ENCODE assay signal across 12 cellular contexts in the genomic region with DNA sequence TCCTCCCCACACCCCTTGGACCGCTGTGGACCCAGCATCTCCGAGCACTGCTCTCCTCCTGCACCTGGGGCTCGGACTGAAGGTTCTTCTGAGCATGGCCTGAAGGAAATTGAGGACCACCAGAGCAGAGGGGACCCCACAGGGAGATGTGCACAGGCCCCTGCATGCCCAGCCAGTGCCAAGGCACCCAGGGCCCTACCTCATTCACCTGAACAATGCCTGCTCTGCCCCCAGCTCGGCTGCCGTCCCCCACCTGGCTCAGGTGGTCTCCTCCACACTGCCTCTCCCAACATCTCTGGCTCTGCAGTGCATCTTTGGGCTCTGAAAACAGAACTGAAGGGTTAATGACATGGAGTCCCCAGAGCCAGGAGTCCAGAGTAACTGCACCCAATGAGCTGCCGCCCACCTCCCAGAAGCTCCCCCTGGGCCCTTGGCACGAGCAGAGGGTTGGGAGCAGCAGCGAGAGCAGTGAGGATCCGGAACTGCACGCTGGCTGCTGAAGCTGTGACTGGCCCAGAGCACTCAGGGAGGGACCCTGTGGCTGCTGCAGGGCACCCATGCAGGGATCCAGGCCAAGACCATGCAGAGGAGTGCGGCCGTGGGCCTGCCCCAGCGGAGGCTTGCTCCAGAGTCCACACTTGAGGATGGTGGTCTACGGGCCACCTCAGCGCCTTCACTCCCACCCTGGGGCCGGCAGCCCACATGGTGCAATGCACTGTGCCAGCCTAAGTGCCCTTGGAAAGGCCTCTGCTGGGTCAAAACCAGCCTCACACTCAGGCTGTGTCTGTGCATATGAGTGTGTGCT.
DNase-seq lines count a peak whose midpoint lies in the region; ATAC-seq and TF ChIP-seq lines count a peak whose summit lies in the region.
"Had no signal": no experiment of that assay in that cellular context is flagged by ENCODE, and none has a peak within 500 bp of the region (broad histone marks: within the 10 kb centered on the region; RNA-seq: fewer than 3 reads in every experiment).

No MANE protein-coding gene starts in this region.

- H3K4me3 ChIP-seq in esophagus muscularis mucosa (no peak overlapping the region), lung (no peak overlapping the region)

- no peaks in the 10 kb centered on the region for H3K4me1 ChIP-seq in H9 (ENCODE audit: insufficient read depth, low read length)
- no peaks in the 10 kb centered on the region for H3K4me1 ChIP-seq in esophagus muscularis mucosa
- H3K4me1 ChIP-seq in lung (ENCODE audit: control insufficient read depth in 2 of 2, insufficient read depth in 2 of 2, low read length in 2 of 2), result no peaks in the 10 kb centered on the region

- no peaks in the 10 kb centered on the region for H3K4me1 Mint-ChIP-seq in H9
- H3K4me1 Mint-ChIP-seq: B cell had no signal

- H3K9me3 Mint-ChIP-seq in H9, result peaks cover 89 to 98% of the 10 kb centered on the region in 2 experiments

- H3K4me2 ChIP-seq in H9 (ENCODE audit: insufficient read depth, insufficient read length, low read length), result no peak overlapping the region

- H3K27ac ChIP-seq in H9 (ENCODE audit: insufficient read length, low read depth, low read length) (no peak overlapping the region), esophagus muscularis mucosa (replicated peaks in 1 of 4) (no peak overlapping the region), lung (ENCODE audit: low read depth in 1 of 2, low read length in 1 of 2) (no peak overlapping the region)

- no peak for TF ChIP-seq CTCF in H9 (conservative IDR thresholded peaks at IDR 0.05)
- TF ChIP-seq CTCF in esophagus muscularis mucosa (IDR thresholded peaks at IDR 0.05), result no peak
- no peak for TF ChIP-seq CTCF in lung (IDR thresholded peaks at IDR 0.05; ENCODE audit: control extremely low read depth, extremely low read depth)

- H3K36me3 ChIP-seq in esophagus muscularis mucosa (no peaks in the 10 kb centered on the region), lung (ENCODE audit: control insufficient read depth in 2 of 2, insufficient read depth in 2 of 2, low read length in 2 of 2) (no peaks in the 10 kb centered on the region)

- H3K36me3 Mint-ChIP-seq in H9 (ENCODE audit: insufficient read depth in 1 of 3, low read depth in 3 of 3), result peaks cover 12 to 39% (median 24%) of the 10 kb centered on the region in 3 experiments; a peak in 6 of 7 replicates

- no peak overlapping the region for H3K14ac ChIP-seq in H9 (ENCODE audit: insufficient read depth, low read length)

- WGBS in H9 (ENCODE audit: extremely low coverage, insufficient read length, low lambda C conversion rate), result no CpG with 5 or more reads among the region's 16 CpGs
- WGBS in esophagus muscularis mucosa, result 88% methylated on average over 8 of the region's 16 CpGs
- 86 to 88% methylated on average over 16 of the region's 16 CpGs for WGBS in lung, 2 donors

- H3K79me1 ChIP-seq in H9 (ENCODE audit: insufficient read depth, low read depth, low read length, poor library complexity, severe bottlenecking), result no peaks in the 10 kb centered on the region

- no peak for TF ChIP-seq POLR2A in esophagus muscularis mucosa (IDR thresholded peaks at IDR 0.05; ENCODE audit: low read depth)

- ATAC-seq in lung (ENCODE audit: insufficient read depth, low FRiP score) (no peak), GM18909 (IDR thresholded peaks at IDR 0.05; ENCODE audit: poor library complexity, unreplicated experiment) (no peak), sciatic nerve (no peak)
- ATAC-seq: HCT116 had no signal

- H3K27ac Mint-ChIP-seq in H9, result no peak overlapping the region
- H3K27ac Mint-ChIP-seq: B cell; CD4-positive, alpha-beta T cell had no signal

- H4K5ac ChIP-seq in H9 (ENCODE audit: insufficient read length, low read depth, low read length), result no peak overlapping the region

- no peak overlapping the region for H4K8ac ChIP-seq in H9 (replicated peaks; ENCODE audit: insufficient read length, low read depth, low read length)

- H3K23me2 ChIP-seq in H9 (ENCODE audit: insufficient read length, low read depth, low read length, poor library complexity, severe bottlenecking), result no peaks in the 10 kb centered on the region

- no peak overlapping the region for H2BK20ac ChIP-seq in H9 (ENCODE audit: low read depth, low read length, poor library complexity, severe bottlenecking)

- no peak for TF ChIP-seq EP300 in esophagus muscularis mucosa (IDR thresholded peaks at IDR 0.05)

- no peak overlapping the region for H2BK120ac ChIP-seq in H9 (ENCODE audit: low read depth, low read length, poor library complexity, severe bottlenecking)

- no peak overlapping the region for H3K4ac ChIP-seq in H9 (ENCODE audit: low read depth, low read length)

- no peaks in the 10 kb centered on the region for H3K79me2 ChIP-seq in H9 (ENCODE audit: insufficient read depth, low read length)

- peaks cover 13% of the 10 kb centered on the region for H3K27me3 Mint-ChIP-seq in H9 (ENCODE audit: low read depth)

- H3K4me3 Mint-ChIP-seq in H9, result no peak overlapping the region
- H3K4me3 Mint-ChIP-seq: B cell; CD4-positive, alpha-beta T cell had no signal

- peaks cover 99% of the 10 kb centered on the region for H3K9me3 ChIP-seq in H9 (ENCODE audit: control insufficient read depth, low read depth, low read length)
- H3K9me3 ChIP-seq in esophagus muscularis mucosa, result peaks cover 0 to 4% (median under 1%) of the 10 kb centered on the region in 4 donors
- no peaks in the 10 kb centered on the region for H3K9me3 ChIP-seq in lung (ENCODE audit: control insufficient read depth in 2 of 2, insufficient read depth in 1 of 2, low read length in 1 of 2)

- no peak overlapping the region for H3T11ph ChIP-seq in H9 (ENCODE audit: low read length)

- no peak overlapping the region for H2BK5ac ChIP-seq in H9 (ENCODE audit: insufficient read length, low read length)

- no peak overlapping the region for H3K9ac ChIP-seq in H9 (ENCODE audit: extremely low read depth, insufficient read length, low read length)

- no peak overlapping the region for H3K18ac ChIP-seq in H9 (ENCODE audit: insufficient read length, low read depth, low read length)

- no peak overlapping the region for H2AFZ ChIP-seq in H9 (ENCODE audit: low read length)

- no peak overlapping the region for H4K91ac ChIP-seq in H9 (ENCODE audit: insufficient read length, low read depth, low read length)

- H3K56ac ChIP-seq in H9 (ENCODE audit: insufficient read length, low read depth, low read length), result no peak overlapping the region

- no peak overlapping the region for H2BK12ac ChIP-seq in H9 (ENCODE audit: insufficient read length, low read depth, low read length)

- no peak overlapping the region for H2AK5ac ChIP-seq in H9 (ENCODE audit: insufficient read length, low read length)

- H3K23ac ChIP-seq in H9 (ENCODE audit: insufficient read length, low read depth, low read length), result no peak overlapping the region

- DNase-seq in H9 (peak; percentile 5), esophagus muscularis mucosa (ENCODE audit: extremely low spot score) (peak; percentile 90), lung (ENCODE audit: low spot score) (peak; percentile 16), ureter (ENCODE audit: low spot score) (peak; percentile 29), MV-4-11 (lab: John Stamatoyannopoulos, UW) (no peak), sciatic nerve (ENCODE audit: low spot score) (no peak)
- DNase-seq: C1 segment of cervical spinal cord; CD4-positive, alpha-beta T cell; EL had no signal

- no peak overlapping the region for H2BK15ac ChIP-seq in H9 (ENCODE audit: low read depth, low read length)

- H3K27me3 ChIP-seq in H9 (ENCODE audit: insufficient read depth, low read length) (no peaks in the 10 kb centered on the region), esophagus muscularis mucosa (peaks cover 0 to 54% (median 0%) of the 10 kb centered on the region in 4 donors), lung (ENCODE audit: control insufficient read depth, insufficient read depth) (no peaks in the 10 kb centered on the region)

- intact Hi-C loops in esophagus muscularis mucosa (cut with DNase I), result no loop called here
- intact Hi-C loops in sciatic nerve (cut with DNase I), result no loop called here

- no peaks in the 10 kb centered on the region for H4K20me1 ChIP-seq in H9 (ENCODE audit: control insufficient read depth, insufficient read depth, insufficient read length)

Comparison
In these comparisons a context has a peak if more than half of its experiments do, and no peak if none do; other contexts are left out.
1. DNase-seq: peak in H9 (single experiment), esophagus muscularis mucosa (single experiment), lung (single experiment) and ureter (single experiment); none in MV-4-11 (single experiment) and sciatic nerve (single experiment).